Comparison of ENCODE assay signal across 8 cellular contexts in genomic region chrX:104195489-104196084, GRCh38. TPM values are rescaled to one million over a fixed set of nuclear protein-coding genes. Genes with fewer than 3 reads are reported as not detected.
DNase-seq lines count a peak whose midpoint lies in the region; ATAC-seq, FAIRE-seq and TF ChIP-seq lines count a peak whose summit lies in the region.

No MANE protein-coding gene starts in this region.

- in situ Hi-C loops in G401 (cut with HindIII; ENCODE audit: low sequenced_read_pairs) = no loop called here

- H4K20me1 ChIP-seq in endothelial cell of umbilical vein (replicated peaks; ENCODE audit: control insufficient read depth, extremely low read depth, insufficient read depth, low read length) = no peaks in the 10 kb centered on the region

- H3K4me1 ChIP-seq in A673 (ENCODE audit: insufficient read depth, low read length, poor library complexity, severe bottlenecking) = no peaks in the 10 kb centered on the region
- no peaks in the 10 kb centered on the region for H3K4me1 ChIP-seq in endothelial cell of umbilical vein (ENCODE audit: control insufficient read depth, extremely low read depth, insufficient read depth, low read length)
- no peaks in the 10 kb centered on the region for H3K4me1 ChIP-seq in neutrophil (ENCODE audit: control insufficient read depth in 1 of 2, insufficient read depth in 1 of 2, low read depth in 1 of 2, low read length in 1 of 2)

- no peaks in the 10 kb centered on the region for H3K27me3 ChIP-seq in A673 (replicated peaks; ENCODE audit: insufficient read depth, low read depth, low read length, poor library complexity)
- H3K27me3 ChIP-seq in endothelial cell of umbilical vein (ENCODE audit: control insufficient read depth in 2 of 2, insufficient read depth in 2 of 2, low read length in 2 of 2) = no peaks in the 10 kb centered on the region
- H3K27me3 ChIP-seq in neutrophil = no peaks in the 10 kb centered on the region

- H3K79me2 ChIP-seq in endothelial cell of umbilical vein (ENCODE audit: control insufficient read depth, insufficient read depth, low read length) = no peaks in the 10 kb centered on the region

- no TSS peak for BruUV-seq in A673 (replicated peaks; lab: Mats Ljungman, UMichigan)
- no TSS peak for BruUV-seq in endothelial cell of umbilical vein (replicated peaks; lab: Mats Ljungman, UMichigan)

- no peak overlapping the region for H3K27ac ChIP-seq in A673 (ENCODE audit: low read depth, low read length, poor library complexity, severe bottlenecking)
- H3K27ac ChIP-seq in endothelial cell of umbilical vein (ENCODE audit: insufficient read depth, low read depth, low read length) = no peak overlapping the region
- H3K27ac ChIP-seq in neutrophil = no peak overlapping the region

- CTCF ChIA-PET in A673 (lab: Charles Lee) (interaction anchor here (0.9 to 1.7 kb wide), 3 partner anchors 21 to 75 kb away, joined by 3 to 6 read pairs (median 3); no protein-coding TSS in a partner anchor), endothelial cell of umbilical vein (lab: Charles Lee) (interaction anchor here (0.6 to 2.5 kb wide), 23 partner anchors 9 to 995 kb away, joined by 3 to 20 read pairs (median 4); partner anchors contain the start of genes ESX1 and SLC25A53)

- H3K36me3 ChIP-seq in A673 (ENCODE audit: insufficient read depth, low read length, poor library complexity, severe bottlenecking) (peaks cover 4% of the 10 kb centered on the region), endothelial cell of umbilical vein (ENCODE audit: control insufficient read depth in 2 of 2, extremely low read depth in 1 of 2, insufficient read depth in 2 of 2, low read length in 2 of 2) (peaks cover 2 to 4% of the 10 kb centered on the region in 2 experiments), neutrophil (peaks cover 27% of the 10 kb centered on the region)

- intact Hi-C loops in A673 (cut with micrococcal nuclease; ENCODE audit: unreplicated experiment) (loop anchor here (2.0 kb wide), 1 partner anchor 75 kb away; no protein-coding TSS in a partner anchor), endothelial cell of umbilical vein (cut with micrococcal nuclease) (loop anchor here (1.0 kb wide), 2 partner anchors 76 to 148 kb away; no protein-coding TSS in a partner anchor)

- H3K9me3 ChIP-seq in A673 (ENCODE audit: low read depth, low read length, poor library complexity, severe bottlenecking) = no peaks in the 10 kb centered on the region
- H3K9me3 ChIP-seq in endothelial cell of umbilical vein (replicated peaks; ENCODE audit: control insufficient read depth, insufficient read depth, low read length) = no peaks in the 10 kb centered on the region
- no peaks in the 10 kb centered on the region for H3K9me3 ChIP-seq in neutrophil

- DNase-seq in A673 (ENCODE audit: low spot score) (peak; percentile 28), G401 (ENCODE audit: low spot score) (peak; percentile 50), OCI-M1 (lab: John Stamatoyannopoulos, UW) (peak; percentile 61), endothelial cell of umbilical vein (ENCODE audit: low read depth, low spot score) (peak; percentile 29), SIG-M5 treated with dmso at 0.1 percent for 504 hours (lab: John Stamatoyannopoulos, UW; ENCODE audit: unreplicated experiment) (no peak)

- peak; percentile 79 for TF ChIP-seq CTCF in A673 (conservative IDR thresholded peaks at IDR 0.05; ENCODE audit: low read depth, low read length)
- peak in 1 of 2 donors; percentile 42 for TF ChIP-seq CTCF in endothelial cell of umbilical vein (IDR thresholded peaks at IDR 0.05; ENCODE audit: extremely low read depth in 1 of 2, insufficient read depth in 1 of 2, low read depth in 1 of 2, low read length in 2 of 2)
- TF ChIP-seq CTCF in neutrophil (IDR thresholded peaks at IDR 0.05) = peak; percentile 19

- H3K9ac ChIP-seq in endothelial cell of umbilical vein (replicated peaks; ENCODE audit: extremely low read depth, insufficient read depth, low read length) = no peak overlapping the region

- FAIRE-seq in endothelial cell of umbilical vein (lab: Jason Lieb, UNC) = no peak

- H2AFZ ChIP-seq in endothelial cell of umbilical vein (ENCODE audit: low read depth, low read length) = no peak overlapping the region

- no peak overlapping the region for H3K4me2 ChIP-seq in endothelial cell of umbilical vein (ENCODE audit: insufficient read depth, low read length)

- no peak for TF ChIP-seq POLR2A in endothelial cell of umbilical vein (IDR thresholded peaks at IDR 0.05; ENCODE audit: low read depth, low read length)

- POLR2A ChIA-PET in A673 (lab: Charles Lee; ENCODE audit: low non-redundant PET) = no interaction called here
- POLR2A ChIA-PET in endothelial cell of umbilical vein (lab: Charles Lee) = no interaction called here

- dilution Hi-C loops in endothelial cell of umbilical vein (cut with MboI; ENCODE audit: extremely low pct_ligation_motif_present, low sequenced_read_pairs) = no loop called here

- H3K4me3 ChIP-seq in A673 (ENCODE audit: low read depth, low read length, poor library complexity, severe bottlenecking) (no peak overlapping the region), endothelial cell of umbilical vein (replicated peaks in 1 of 3; ENCODE audit: insufficient read depth in 1 of 3, low read depth in 1 of 3, low read length in 3 of 3) (no peak overlapping the region), neutrophil (ENCODE audit: low read depth in 1 of 2, low read length in 1 of 2) (no peak overlapping the region)

- ATAC-seq in HG02759 (IDR thresholded peaks at IDR 0.05; ENCODE audit: unreplicated experiment) (peak; percentile 47), HG03108 (IDR thresholded peaks at IDR 0.05; ENCODE audit: unreplicated experiment) (no peak)

- no peaks in the 10 kb centered on the region for H3K9me1 ChIP-seq in endothelial cell of umbilical vein (replicated peaks; ENCODE audit: control insufficient read depth, extremely low read depth, insufficient read depth, low read length)

TF ChIP-seq in endothelial cell of umbilical vein, 7 proteins besides CTCF, POLR2A, EP300 and RAD21:
- TF ChIP-seq EZH2 (IDR thresholded peaks at IDR 0.05; ENCODE audit: borderline replicate concordance, low read depth, low read length, severe bottlenecking) (no peak), FOS (IDR thresholded peaks at IDR 0.05; ENCODE audit: borderline replicate concordance, insufficient read depth, low read length) (no peak), MYC (IDR thresholded peaks at IDR 0.05; ENCODE audit: low read depth, low read length) (no peak), JUN (IDR thresholded peaks at IDR 0.05; ENCODE audit: borderline replicate concordance, insufficient read depth, insufficient read length, low read depth) (no peak), GATA2 (IDR thresholded peaks at IDR 0.05; ENCODE audit: insufficient read depth, insufficient read length, low read depth, low read length) (no peak), POLR2AphosphoS5 (IDR thresholded peaks at IDR 0.05; ENCODE audit: insufficient read depth, low read depth, low read length) (no peak), MAX (IDR thresholded peaks at IDR 0.05; ENCODE audit: insufficient read depth, insufficient read length) (no peak)

RNA-seq across cellular contexts. Expression of gene FAM199X, which starts 29.3 kb away (rescaled TPM):
- total RNA-seq in A673 (2021) (14.3 and 15.5 TPM in 2 replicates), endothelial cell of umbilical vein (16.8 and 18.1 TPM in 2 replicates)
- total RNA-seq in G401 (2014; rRNA removed; shearing (Covaris generic)) = 17.8 and 25.0 TPM in 2 replicates
- polyA plus RNA-seq in endothelial cell of umbilical vein = 2.7 and 4.0 TPM in 2 replicates
- polyA plus RNA-seq in endothelial cell of umbilical vein (2011; cell fraction: cytosol; rRNA removed) = 3.3 and 3.6 TPM in 2 replicates
- 5.2 and 7.9 TPM in 2 replicates for polyA plus RNA-seq in endothelial cell of umbilical vein (2011; cell fraction: nucleus; rRNA removed)
- 15.1 and 19.0 TPM in 2 replicates for polyA plus RNA-seq in endothelial cell of umbilical vein (2012)
- polyA minus RNA-seq in endothelial cell of umbilical vein = 7.9 and 8.6 TPM in 2 replicates
- polyA minus RNA-seq in endothelial cell of umbilical vein (2011; cell fraction: cytosol; rRNA and poly(A)+ RNA removed) = 9.9 TPM
- 5.5 and 7.2 TPM in 2 replicates for polyA minus RNA-seq in endothelial cell of umbilical vein (2011; cell fraction: nucleus; rRNA and poly(A)+ RNA removed)

RNA-seq across cellular contexts. Expression of gene SLC25A53, which starts 38.8 kb away (rescaled TPM):
- 3.4 and 3.6 TPM in 2 replicates for total RNA-seq in A673 (2021)
- 0.68 TPM in 1 of 2 replicates, not detected in the other for total RNA-seq in G401 (2014; rRNA removed; shearing (Covaris generic))
- 5.7 and 6.3 TPM in 2 replicates for total RNA-seq in endothelial cell of umbilical vein
- 3.0 and 4.6 TPM in 2 replicates for polyA plus RNA-seq in endothelial cell of umbilical vein
- polyA plus RNA-seq in endothelial cell of umbilical vein (2011; cell fraction: cytosol; rRNA removed) = 4.6 and 5.1 TPM in 2 replicates
- 5.6 and 5.9 TPM in 2 replicates for polyA plus RNA-seq in endothelial cell of umbilical vein (2011; cell fraction: nucleus; rRNA removed)
- polyA plus RNA-seq in endothelial cell of umbilical vein (2012) = 8.3 TPM in 2 replicates
- polyA minus RNA-seq in endothelial cell of umbilical vein = 5.1 and 11.5 TPM in 2 replicates
- 2.4 TPM for polyA minus RNA-seq in endothelial cell of umbilical vein (2011; cell fraction: cytosol; rRNA and poly(A)+ RNA removed)
- polyA minus RNA-seq in endothelial cell of umbilical vein (2011; cell fraction: nucleus; rRNA and poly(A)+ RNA removed) = 3.7 and 5.8 TPM in 2 replicates

RNA-seq across cellular contexts. Expression of gene ESX1, which starts 59.1 kb away (rescaled TPM):
- not detected in 2 replicates for total RNA-seq in A673 (2021)
- not detected in 2 replicates for total RNA-seq in G401 (2014; rRNA removed; shearing (Covaris generic))
- not detected in 2 replicates for total RNA-seq in endothelial cell of umbilical vein
- 0.05 TPM in 1 of 2 replicates, not detected in the other for polyA plus RNA-seq in endothelial cell of umbilical vein
- not detected in 2 replicates for polyA plus RNA-seq in endothelial cell of umbilical vein (2011; cell fraction: cytosol; rRNA removed)
- polyA plus RNA-seq in endothelial cell of umbilical vein (2011; cell fraction: nucleus; rRNA removed) = not detected in 2 replicates
- polyA plus RNA-seq in endothelial cell of umbilical vein (2012) = not detected in 2 replicates
- not detected in 2 replicates for polyA minus RNA-seq in endothelial cell of umbilical vein
- not detected for polyA minus RNA-seq in endothelial cell of umbilical vein (2011; cell fraction: cytosol; rRNA and poly(A)+ RNA removed)
- polyA minus RNA-seq in endothelial cell of umbilical vein (2011; cell fraction: nucleus; rRNA and poly(A)+ RNA removed) = not detected in 2 replicates
